Comparison of ENCODE assay signal across 14 cellular contexts in the genomic region with DNA sequence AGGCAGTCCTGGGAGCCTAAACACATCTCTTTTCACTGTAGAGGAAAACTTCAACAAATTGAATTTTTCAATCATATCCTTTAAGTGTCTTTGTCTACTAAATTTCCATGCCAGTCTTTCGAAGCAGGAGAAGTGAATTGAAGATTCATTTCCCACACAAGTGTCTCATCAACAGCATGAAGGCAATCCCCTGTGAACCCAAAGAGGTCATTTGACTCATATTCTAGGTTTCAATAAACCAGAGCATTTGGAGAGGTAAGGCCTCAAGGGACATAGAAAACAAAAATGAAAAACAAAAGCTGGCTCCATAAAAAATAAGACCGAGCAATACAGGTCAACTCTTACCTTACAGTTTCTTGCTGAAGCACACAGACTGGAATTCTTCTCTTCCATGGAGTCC.
DNase-seq lines count a peak whose midpoint lies in the region; ATAC-seq and TF ChIP-seq lines count a peak whose summit lies in the region.
"Had no signal": no experiment of that assay in that cellular context is flagged by ENCODE, and none has a peak within 500 bp of the region (broad histone marks: within the 10 kb centered on the region; RNA-seq: fewer than 3 reads in every experiment).

No MANE protein-coding gene starts in this region.

- H3K36me3 ChIP-seq in brain microvascular endothelial cell (replicated peaks) (no peaks in the 10 kb centered on the region), esophagus squamous epithelium (no peaks in the 10 kb centered on the region)
- H3K36me3 ChIP-seq: adrenal gland, BE2C, gastrocnemius medialis had no signal

- no peaks in the 10 kb centered on the region for H3K4me1 ChIP-seq in esophagus squamous epithelium
- H3K4me1 ChIP-seq: adrenal gland, BE2C, gastrocnemius medialis had no signal

- TF ChIP-seq CTCF in GM13976 (IDR thresholded peaks at IDR 0.05; ENCODE audit: borderline replicate concordance, control extremely low read depth, extremely low read depth, insufficient read depth, missing control alignments) (no peak), brain microvascular endothelial cell (IDR thresholded peaks at IDR 0.05; ENCODE audit: low read depth, low read length, missing control alignments) (no peak), esophagus squamous epithelium (IDR thresholded peaks at IDR 0.05) (no peak)

- ATAC-seq in GM19035 (IDR thresholded peaks at IDR 0.05; ENCODE audit: unreplicated experiment) (peak; percentile 76), HG02642 (IDR thresholded peaks at IDR 0.05; ENCODE audit: poor library complexity, unreplicated experiment) (peak; percentile 70), HG03439 (IDR thresholded peaks at IDR 0.05; ENCODE audit: unreplicated experiment) (peak; percentile 81)
- ATAC-seq: gastrocnemius medialis had no signal

- no peak overlapping the region for H3K4me3 ChIP-seq in brain microvascular endothelial cell (ENCODE audit: low read depth, low read length)
- H3K4me3 ChIP-seq in esophagus squamous epithelium, result no peak overlapping the region
- H3K4me3 ChIP-seq: adrenal gland, gastrocnemius medialis had no signal

- H3K27ac ChIP-seq in brain microvascular endothelial cell, result no peak overlapping the region
- H3K27ac ChIP-seq in esophagus squamous epithelium, result no peak overlapping the region
- H3K27ac ChIP-seq: adrenal gland, gastrocnemius medialis had no signal

- WGBS in esophagus squamous epithelium, 2 donors, result 88 to 93% methylated on average over 2 of the region's 2 CpGs

- peak; percentile 54 for DNase-seq in GM13976 (ENCODE audit: low spot score)
- DNase-seq in effector CD8-positive, alpha-beta T cell (lab: John Stamatoyannopoulos, UW), result no peak
- no peak for DNase-seq in NCI-H82 (lab: John Stamatoyannopoulos, UW)
- DNase-seq in brain microvascular endothelial cell, result no peak
- no peak for DNase-seq in esophagus squamous epithelium (lab: John Stamatoyannopoulos, UW)
- DNase-seq: adrenal gland, BE2C, dermis blood vessel endothelial cell, gastrocnemius medialis, NCI-H1105 treated with DMSO at 0.1 percent for 48 hours, small intestine had no signal

- H3K9me3 ChIP-seq in esophagus squamous epithelium, result no peaks in the 10 kb centered on the region
- H3K9me3 ChIP-seq: adrenal gland, BE2C, gastrocnemius medialis had no signal

- intact Hi-C loops in esophagus squamous epithelium (cut with DNase I), result no loop called here

- H3K27me3 ChIP-seq in brain microvascular endothelial cell (replicated peaks) (no peaks in the 10 kb centered on the region), esophagus squamous epithelium (no peaks in the 10 kb centered on the region)
- H3K27me3 ChIP-seq: adrenal gland, BE2C, gastrocnemius medialis had no signal

- in situ Hi-C loops in GM13976 (cut with MboI; ENCODE audit: low sequenced_read_pairs, unreplicated experiment) (no loop called here), brain microvascular endothelial cell (cut with HindIII; ENCODE audit: low pct_ligation_motif_present, low sequenced_read_pairs) (no loop called here)

- TF ChIP-seq POLR2A in esophagus squamous epithelium (IDR thresholded peaks at IDR 0.05), result no peak
